Comparison of ENCODE assay signal across 17 cellular contexts in the genomic region with DNA sequence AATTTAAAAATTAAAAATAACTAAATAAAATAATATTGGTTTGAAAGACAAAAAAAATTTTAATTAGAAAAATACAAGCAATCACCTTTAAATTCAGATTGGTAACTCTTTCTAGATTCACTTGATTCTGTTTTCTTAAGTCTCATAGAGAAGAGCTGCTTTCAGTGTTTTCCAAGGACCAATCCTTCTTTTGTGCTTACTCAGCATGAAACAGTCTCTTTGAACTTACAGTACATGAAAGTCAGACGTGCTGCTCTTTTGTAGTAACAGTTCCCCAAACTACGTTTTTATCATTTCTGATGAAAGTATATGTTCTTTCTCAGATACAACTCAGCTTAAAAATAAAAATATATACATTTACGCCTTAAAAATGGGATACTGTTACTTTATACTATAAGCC.
DNase-seq lines count a peak whose midpoint lies in the region; ATAC-seq, FAIRE-seq and TF ChIP-seq lines count a peak whose summit lies in the region.
"Had no signal": no experiment of that assay in that cellular context is flagged by ENCODE, and none has a peak within 500 bp of the region (broad histone marks: within the 10 kb centered on the region; RNA-seq: fewer than 3 reads in every experiment).

No MANE protein-coding gene starts in this region.

- no peak overlapping the region for H3K9ac ChIP-seq in IMR-90 (ENCODE audit: low read depth, low read length)
- H3K9ac ChIP-seq in neural progenitor cell: no peak overlapping the region
- H3K9ac ChIP-seq: BLaER1 treated with 17β-estradiol and CSF1 and Interleukin-3, amounts not matched to agents 10 nM and 100 nM had no signal

- H4K8ac ChIP-seq in IMR-90 (ENCODE audit: low read depth in 2 of 2, low read length in 2 of 2): no peak overlapping the region

- H3K23ac ChIP-seq in IMR-90 (ENCODE audit: low read depth, low read length): no peak overlapping the region

- dilution Hi-C loops in IMR-90 (cut with HindIII; ENCODE audit: low sequenced_read_pairs, unreplicated experiment): no loop called here

- H3K9me3 ChIP-seq in IMR-90 (ENCODE audit: control insufficient read depth, insufficient read depth, low read length) (no peaks in the 10 kb centered on the region), neural progenitor cell (ENCODE audit: low read depth) (no peaks in the 10 kb centered on the region)
- H3K9me3 ChIP-seq: BLaER1 treated with 17β-estradiol and CSF1 and Interleukin-3, amounts not matched to agents 10 nM and 100 nM; HAP-1 had no signal

- no peak overlapping the region for H3K56ac ChIP-seq in IMR-90 (ENCODE audit: extremely low read depth, insufficient read depth, low read length)

- no peak overlapping the region for H3K4me2 ChIP-seq in IMR-90 (ENCODE audit: low read depth, low read length)
- H3K4me2 ChIP-seq in neural progenitor cell: no peak overlapping the region
- H3K4me2 ChIP-seq: BLaER1 treated with 17β-estradiol and CSF1 and Interleukin-3, amounts not matched to agents 10 nM and 100 nM had no signal

- no peak overlapping the region for H4K91ac ChIP-seq in IMR-90 (ENCODE audit: insufficient read depth, low read depth, low read length)

- no peak overlapping the region for H3K27ac ChIP-seq in IMR-90 (ENCODE audit: insufficient read depth, low read length)
- H3K27ac ChIP-seq in neural progenitor cell: no peak overlapping the region
- H3K27ac ChIP-seq: 22Rv1; BLaER1 treated with 17β-estradiol and CSF1 and Interleukin-3, amounts not matched to agents 10 nM and 100 nM had no signal

- peaks cover 18% of the 10 kb centered on the region for H3K4me1 ChIP-seq in IMR-90 (ENCODE audit: control insufficient read depth, insufficient read depth, low read length)
- peaks cover 18% of the 10 kb centered on the region for H3K4me1 ChIP-seq in neural progenitor cell

- H3K9me3 Mint-ChIP-seq in neural progenitor cell: no peaks in the 10 kb centered on the region
- no peaks in the 10 kb centered on the region for H3K9me3 Mint-ChIP-seq in activated CD4-positive, alpha-beta memory T cell treated with anti-CD3 and anti-CD28 coated beads, Interleukin-2, amount 10 ng/mL, durations not matched to agents 7 days and 5 days
- H3K9me3 Mint-ChIP-seq in activated CD4-positive, alpha-beta T cell treated with anti-CD3 and anti-CD28 coated beads, Interleukin-2, amount 10 ng/mL, durations not matched to agents 7 days and 5 days: no peaks in the 10 kb centered on the region
- H3K9me3 Mint-ChIP-seq: CD8-positive, alpha-beta T cell had no signal

- no peak overlapping the region for H3K4me3 Mint-ChIP-seq in neural progenitor cell
- no peak overlapping the region for H3K4me3 Mint-ChIP-seq in activated CD4-positive, alpha-beta memory T cell treated with anti-CD3 and anti-CD28 coated beads, Interleukin-2, amount 10 ng/mL, durations not matched to agents 7 days and 5 days
- H3K4me3 Mint-ChIP-seq in activated CD4-positive, alpha-beta T cell treated with anti-CD3 and anti-CD28 coated beads, Interleukin-2, amount 10 ng/mL, durations not matched to agents 7 days and 5 days: no peak overlapping the region
- H3K4me3 Mint-ChIP-seq: B cell; CD8-positive, alpha-beta T cell had no signal

- H3K27me3 Mint-ChIP-seq in neural progenitor cell (ENCODE audit: insufficient read depth, low read depth): no peaks in the 10 kb centered on the region
- peaks cover 26% of the 10 kb centered on the region for H3K27me3 Mint-ChIP-seq in activated CD4-positive, alpha-beta memory T cell treated with anti-CD3 and anti-CD28 coated beads, Interleukin-2, amount 10 ng/mL, durations not matched to agents 7 days and 5 days
- peaks cover 23% of the 10 kb centered on the region for H3K27me3 Mint-ChIP-seq in activated CD4-positive, alpha-beta T cell treated with anti-CD3 and anti-CD28 coated beads, Interleukin-2, amount 10 ng/mL, durations not matched to agents 7 days and 5 days

- CTCF ChIA-PET in IMR-90 (lab: Yijun Ruan, JAX): interaction anchor here (0.9 to 1.5 kb wide), 2 partner anchors 20 to 224 kb away, joined by 3 read pairs; no protein-coding TSS in a partner anchor
- CTCF ChIA-PET in activated CD4-positive, alpha-beta memory T cell treated with anti-CD3 and anti-CD28 coated beads, Interleukin-2, amount 10 ng/mL, durations not matched to agents 7 days and 5 days (lab: Charles Lee): no interaction called here
- CTCF ChIA-PET in activated CD4-positive, alpha-beta T cell treated with anti-CD3 and anti-CD28 coated beads, Interleukin-2, amount 10 ng/mL, durations not matched to agents 7 days and 5 days (lab: Charles Lee): no interaction called here

- 0 out of 4 replicates have a peak, but pooled peaks cover 0 to 3% of the 10 kb centered on the region in 2 experiments for H3K79me1 ChIP-seq in IMR-90 (ENCODE audit: low read depth in 1 of 2, low read length in 2 of 2)

- peak; percentile 83 for FAIRE-seq in frontal cortex (lab: Jason Lieb, UNC)
- FAIRE-seq: HTR-8/SVneo had no signal

- TF ChIP-seq CTCF in IMR-90 (conservative IDR thresholded peaks at IDR 0.05; ENCODE audit: low read depth, low read length) (no peak), neural progenitor cell (IDR thresholded peaks at IDR 0.05) (no peak), lower leg skin (IDR thresholded peaks at IDR 0.05) (no peak)

- no peaks in the 10 kb centered on the region for H3F3A ChIP-seq in neural progenitor cell (ENCODE audit: low read depth)

- intact Hi-C loops in IMR-90 (cut with micrococcal nuclease): no loop called here
- intact Hi-C loops in lower leg skin (cut with DNase I; ENCODE audit: low total_unique reads): no loop called here

- no peak for TF ChIP-seq RAD21 in IMR-90 (IDR thresholded peaks at IDR 0.05; ENCODE audit: low read length)

- H3K4me3 ChIP-seq in IMR-90 (ENCODE audit: insufficient read depth, low read depth, low read length) (no peak overlapping the region), neural progenitor cell (no peak overlapping the region), lower leg skin (ENCODE audit: low read depth, poor library complexity, severe bottlenecking) (no peak overlapping the region)
- H3K4me3 ChIP-seq: BLaER1 treated with 17β-estradiol and CSF1 and Interleukin-3, amounts not matched to agents 10 nM and 100 nM; HAP-1 had no signal

- no peak overlapping the region for H2AK9ac ChIP-seq in IMR-90 (replicated peaks; ENCODE audit: low read depth, low read length, poor library complexity)

- DNase-seq in NCI-H748 (lab: John Stamatoyannopoulos, UW; ENCODE audit: unreplicated experiment) (peak; percentile 2), NCI-H748 treated with DMSO at 0.1 percent for 48 hours (lab: John Stamatoyannopoulos, UW) (no peak), IMR-90 (no peak), frontal cortex (ENCODE audit: low spot score in 2 of 2) (no peak), neural progenitor cell (ENCODE audit: low spot score) (peak; percentile 15), lower leg skin (ENCODE audit: low spot score in 2 of 2) (no peak)
- DNase-seq in activated CD4-positive, alpha-beta memory T cell treated with anti-CD3 and anti-CD28 coated beads, Interleukin-2, amount 10 ng/mL, durations not matched to agents 7 days and 5 days: no peak
- DNase-seq in activated CD4-positive, alpha-beta T cell treated with anti-CD3 and anti-CD28 coated beads, Interleukin-2, amount 10 ng/mL, durations not matched to agents 7 days and 5 days: no peak
- DNase-seq: Calu3; CD8-positive, alpha-beta T cell; DMS79 treated with DMSO at 0.1 percent for 48 hours; GF-D8 had no signal

- in situ Hi-C loops in IMR-90 (cut with MboI; ENCODE audit: low sequenced_read_pairs): no loop called here

- no peak overlapping the region for H3K27ac Mint-ChIP-seq in neural progenitor cell
- no peak overlapping the region for H3K27ac Mint-ChIP-seq in activated CD4-positive, alpha-beta memory T cell treated with anti-CD3 and anti-CD28 coated beads, Interleukin-2, amount 10 ng/mL, durations not matched to agents 7 days and 5 days
- H3K27ac Mint-ChIP-seq in activated CD4-positive, alpha-beta T cell treated with anti-CD3 and anti-CD28 coated beads, Interleukin-2, amount 10 ng/mL, durations not matched to agents 7 days and 5 days: no peak overlapping the region
- H3K27ac Mint-ChIP-seq: B cell; CD8-positive, alpha-beta T cell had no signal

- H3K4ac ChIP-seq in IMR-90 (ENCODE audit: low read depth, low read length): no peak overlapping the region

- no peak overlapping the region for H2BK5ac ChIP-seq in IMR-90 (ENCODE audit: low read depth, low read length, poor library complexity, severe bottlenecking)

- peaks cover 8% of the 10 kb centered on the region for H3K9me1 ChIP-seq in IMR-90 (ENCODE audit: insufficient read depth, low read length)

- peaks cover 22% of the 10 kb centered on the region for H3K4me1 Mint-ChIP-seq in neural progenitor cell
- no peaks in the 10 kb centered on the region for H3K4me1 Mint-ChIP-seq in activated CD4-positive, alpha-beta memory T cell treated with anti-CD3 and anti-CD28 coated beads, Interleukin-2, amount 10 ng/mL, durations not matched to agents 7 days and 5 days
- H3K4me1 Mint-ChIP-seq in activated CD4-positive, alpha-beta T cell treated with anti-CD3 and anti-CD28 coated beads, Interleukin-2, amount 10 ng/mL, durations not matched to agents 7 days and 5 days: no peaks in the 10 kb centered on the region
- H3K4me1 Mint-ChIP-seq: B cell had no signal

- POLR2A ChIA-PET in IMR-90 (lab: Charles Lee; ENCODE audit: unreplicated experiment): no interaction called here
- POLR2A ChIA-PET in activated CD4-positive, alpha-beta memory T cell treated with anti-CD3 and anti-CD28 coated beads, Interleukin-2, amount 10 ng/mL, durations not matched to agents 7 days and 5 days (lab: Charles Lee): no interaction called here
- POLR2A ChIA-PET in activated CD4-positive, alpha-beta T cell treated with anti-CD3 and anti-CD28 coated beads, Interleukin-2, amount 10 ng/mL, durations not matched to agents 7 days and 5 days (lab: Charles Lee): no interaction called here

- no peak overlapping the region for H3K18ac ChIP-seq in IMR-90 (ENCODE audit: low read depth, low read length)

- no peak for TF ChIP-seq POLR2A in IMR-90 (IDR thresholded peaks at IDR 0.05; ENCODE audit: low read depth, low read length)
- TF ChIP-seq POLR2A in lower leg skin (IDR thresholded peaks at IDR 0.05): no peak

- H3K36me3 ChIP-seq in IMR-90 (ENCODE audit: control insufficient read depth, insufficient read depth, low read length) (no peaks in the 10 kb centered on the region), neural progenitor cell (no peaks in the 10 kb centered on the region)
- H3K36me3 ChIP-seq: BLaER1 treated with 17β-estradiol and CSF1 and Interleukin-3, amounts not matched to agents 10 nM and 100 nM; HAP-1 had no signal

- no TSS peak for BruUV-seq in IMR-90 (replicated peaks; lab: Mats Ljungman, UMichigan)

- H2AK5ac ChIP-seq in IMR-90 (ENCODE audit: low read depth, low read length): no peak overlapping the region

- H4K5ac ChIP-seq in IMR-90 (ENCODE audit: low read depth, low read length): no peak overlapping the region

- H2BK20ac ChIP-seq in IMR-90 (ENCODE audit: low read depth, low read length): no peak overlapping the region

- WGBS in IMR-90 (ENCODE audit: extremely low coverage in 2 of 2, insufficient read length in 1 of 2), 2 experiments: no CpG with 5 or more reads among the region's 3 CpGs
- WGBS in lower leg skin, 2 donors: 80 to 82% methylated on average over 3 of the region's 3 CpGs

- H3K27me3 ChIP-seq in IMR-90 (ENCODE audit: control insufficient read depth, insufficient read depth, low read length) (no peaks in the 10 kb centered on the region), neural progenitor cell (no peaks in the 10 kb centered on the region)
- H3K27me3 ChIP-seq: BLaER1 treated with 17β-estradiol and CSF1 and Interleukin-3, amounts not matched to agents 10 nM and 100 nM had no signal

- H3K36me3 Mint-ChIP-seq in neural progenitor cell: no peaks in the 10 kb centered on the region
- no peaks in the 10 kb centered on the region for H3K36me3 Mint-ChIP-seq in activated CD4-positive, alpha-beta memory T cell treated with anti-CD3 and anti-CD28 coated beads, Interleukin-2, amount 10 ng/mL, durations not matched to agents 7 days and 5 days (ENCODE audit: low read depth)
- H3K36me3 Mint-ChIP-seq in activated CD4-positive, alpha-beta T cell treated with anti-CD3 and anti-CD28 coated beads, Interleukin-2, amount 10 ng/mL, durations not matched to agents 7 days and 5 days (ENCODE audit: low read depth): no peaks in the 10 kb centered on the region
- H3K36me3 Mint-ChIP-seq: CD8-positive, alpha-beta T cell had no signal

- H3K79me2 ChIP-seq in neural progenitor cell (ENCODE audit: low read depth): no peaks in the 10 kb centered on the region

- H2BK120ac ChIP-seq in IMR-90 (ENCODE audit: low read depth, low read length): no peak overlapping the region

- H4K20me1 ChIP-seq in IMR-90 (ENCODE audit: insufficient read depth, low read length) (no peaks in the 10 kb centered on the region), neural progenitor cell (ENCODE audit: low read depth) (no peaks in the 10 kb centered on the region)
- H4K20me1 ChIP-seq: BLaER1 treated with 17β-estradiol and CSF1 and Interleukin-3, amounts not matched to agents 10 nM and 100 nM had no signal

- ATAC-seq in IMR-90 (ENCODE audit: low read depth): no peak
- ATAC-seq: CD8-positive, alpha-beta T cell had no signal

- H2AFZ ChIP-seq in IMR-90 (replicated peaks; ENCODE audit: low read length, poor library complexity) (no peak overlapping the region), neural progenitor cell (replicated peaks) (no peak overlapping the region)

- H3K14ac ChIP-seq in IMR-90 (replicated peaks; ENCODE audit: low read depth, low read length): no peak overlapping the region

- no peak overlapping the region for H2BK15ac ChIP-seq in IMR-90 (ENCODE audit: low read depth, low read length)

Comparison
In these comparisons a context has a peak if more than half of its experiments do, and no peak if none do; other contexts are left out.
1. DNase-seq: peak in NCI-H748 (single experiment) and neural progenitor cell (single experiment); none in NCI-H748 treated with DMSO at 0.1 percent for 48 hours (single experiment), IMR-90 (single experiment), frontal cortex (0 of 2), lower leg skin (0 of 2), activated CD4-positive, alpha-beta memory T cell treated with anti-CD3 and anti-CD28 coated beads, Interleukin-2, amount 10 ng/mL, durations not matched to agents 7 days and 5 days (single experiment) and activated CD4-positive, alpha-beta T cell treated with anti-CD3 and anti-CD28 coated beads, Interleukin-2, amount 10 ng/mL, durations not matched to agents 7 days and 5 days (single experiment).